10 cellular contexts compared by ENCODE assay signal in genomic region chrX:16986169-16986568, GRCh38.
"Had no signal": no experiment of that assay in that cellular context is flagged by ENCODE, and none has a peak within 500 bp of the region (broad histone marks: within the 10 kb centered on the region; RNA-seq: fewer than 3 reads in every experiment).

No MANE protein-coding gene starts in this region.

- H3K27ac Mint-ChIP-seq: HFFc6, IgD-negative memory B cell had no signal

- ATAC-seq: HCT116, HepG2 had no signal

- H3K4me1 ChIP-seq: HAP-1 had no signal

- H3K4me3 Mint-ChIP-seq: HFFc6, IgD-negative memory B cell had no signal

- H3K27ac ChIP-seq: GM23248, HL-60 had no signal

- H3K9me3 ChIP-seq: HAP-1 had no signal

- H3K4me3 ChIP-seq: GM23248, HAP-1 had no signal

- H3K9me3 Mint-ChIP-seq: HFFc6 had no signal

- H3K36me3 ChIP-seq: HAP-1 had no signal

- FAIRE-seq: HepG2 had no signal

- DNase-seq: GM23248, GOT3, H7, HFFc6, KBM-7 had no signal
